Comparison of ENCODE assay signal across 8 cellular contexts in the genomic region with DNA sequence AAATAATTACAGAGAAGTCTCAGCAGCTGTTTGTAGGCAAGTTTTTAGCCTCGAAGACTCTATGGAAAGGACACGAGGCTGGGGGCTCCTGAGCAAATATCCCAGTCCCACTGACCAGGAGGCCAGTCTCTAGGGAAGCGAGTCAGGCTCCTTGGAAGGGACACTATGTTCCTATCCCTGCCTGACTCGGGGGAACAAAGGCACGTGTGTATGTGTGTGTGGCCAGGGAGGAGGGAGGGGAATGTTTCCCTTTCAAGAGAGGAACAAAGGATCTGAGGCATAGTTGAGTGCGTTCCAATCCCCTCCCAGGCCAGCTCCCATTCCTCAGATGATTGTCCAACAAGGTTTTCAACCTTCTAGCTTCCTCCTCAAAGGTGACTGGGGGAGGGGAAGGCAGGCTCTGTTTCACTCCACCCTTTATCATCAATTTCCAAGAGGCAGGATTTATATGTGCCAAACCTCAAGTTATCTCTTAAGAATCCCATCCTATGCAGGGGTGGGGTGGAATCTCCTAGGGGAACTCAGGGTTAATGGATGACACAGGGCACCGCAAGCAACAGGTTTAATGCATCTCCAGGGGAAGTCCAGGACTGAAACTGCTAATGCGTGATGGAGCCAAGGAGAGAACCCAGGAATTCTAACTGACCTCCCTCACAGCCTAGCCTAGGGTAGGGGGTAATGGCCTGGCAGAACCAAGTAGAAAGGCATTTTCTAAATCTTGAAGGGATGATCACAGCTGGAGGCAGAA. TPM values are rescaled to one million over a fixed set of nuclear protein-coding genes. Genes with fewer than 3 reads are reported as not detected.
DNase-seq lines count a peak whose midpoint lies in the region; ATAC-seq, FAIRE-seq and TF ChIP-seq lines count a peak whose summit lies in the region.

No MANE protein-coding gene starts in this region.

- CTCF ChIA-PET in endothelial cell of umbilical vein (lab: Charles Lee) = interaction anchor here (0.6 to 5.4 kb wide), 12 partner anchors 8 to 152 kb away, joined by 3 to 48 read pairs (median 6); partner anchors contain the start of gene BCL2L1

- dilution Hi-C loops in endothelial cell of umbilical vein (cut with MboI; ENCODE audit: extremely low pct_ligation_motif_present, low sequenced_read_pairs) = no loop called here

- no peaks in the 10 kb centered on the region for H3K9me1 ChIP-seq in endothelial cell of umbilical vein (replicated peaks; ENCODE audit: control insufficient read depth, extremely low read depth, insufficient read depth, low read length)

- H2AK5ac ChIP-seq in mesenchymal stem cell (ENCODE audit: low read length, severe bottlenecking) = peak overlapping the region; percentile 21

- H3K9me3 ChIP-seq in endothelial cell of umbilical vein (replicated peaks; ENCODE audit: control insufficient read depth, insufficient read depth, low read length) (no peaks in the 10 kb centered on the region), mesenchymal stem cell (ENCODE audit: control insufficient read depth, low read length) (no peaks in the 10 kb centered on the region), thyroid gland (no peaks in the 10 kb centered on the region)

- H2AFZ ChIP-seq in endothelial cell of umbilical vein (ENCODE audit: low read depth, low read length) (no peak overlapping the region), mesenchymal stem cell (ENCODE audit: low read depth, low read length) (no peak overlapping the region)

- TF ChIP-seq CTCF in endothelial cell of umbilical vein (IDR thresholded peaks at IDR 0.05; ENCODE audit: extremely low read depth in 1 of 2, insufficient read depth in 1 of 2, low read depth in 1 of 2, low read length in 2 of 2) (no peak), thyroid gland (IDR thresholded peaks at IDR 0.05) (no peak)

- H3K4me3 ChIP-seq in endothelial cell of umbilical vein (replicated peaks in 1 of 3; ENCODE audit: insufficient read depth in 1 of 3, low read depth in 1 of 3, low read length in 3 of 3) = peak overlapping the region in 1 of 3 experiments; percentile 26
- H3K4me3 ChIP-seq in mesenchymal stem cell (ENCODE audit: insufficient read depth in 1 of 2, low read depth in 1 of 2, low read length in 2 of 2) = peak overlapping the region in 1 of 2 experiments; percentile 69
- H3K4me3 ChIP-seq in thyroid gland (replicated peaks in 1 of 3) = peak overlapping the region in 1 of 3 donors; percentile 10

- POLR2A ChIA-PET in endothelial cell of umbilical vein (lab: Charles Lee) = interaction anchor here (1.3 to 3.4 kb wide), 5 partner anchors 8 to 38 kb away, joined by 4 to 22 read pairs (median 5); partner anchors contain the start of gene BCL2L1

- H3K18ac ChIP-seq in mesenchymal stem cell (ENCODE audit: low read depth in 1 of 2, low read length in 2 of 2) = peak overlapping the region; percentile 85 to 99

- peak overlapping the region in 1 of 2 experiments; percentile 96 for H3K23ac ChIP-seq in mesenchymal stem cell (ENCODE audit: low read length in 2 of 2)

- H4K20me1 ChIP-seq in endothelial cell of umbilical vein (replicated peaks; ENCODE audit: control insufficient read depth, extremely low read depth, insufficient read depth, low read length) = no peaks in the 10 kb centered on the region

- H2BK5ac ChIP-seq in mesenchymal stem cell (ENCODE audit: low read depth, low read length, poor library complexity, severe bottlenecking) = peak overlapping the region; percentile 85

- H2BK12ac ChIP-seq in mesenchymal stem cell (ENCODE audit: low read length in 2 of 2) = peak overlapping the region; percentile 64 to 85

- peak overlapping the region; percentile 94 for H4K8ac ChIP-seq in mesenchymal stem cell (ENCODE audit: low read length)

- H3K27ac ChIP-seq in endothelial cell of umbilical vein (ENCODE audit: insufficient read depth, low read depth, low read length) (peak overlapping the region; percentile 97), mesenchymal stem cell (ENCODE audit: low read length, poor library complexity, severe bottlenecking) (peak overlapping the region; percentile 98), thyroid gland (peak overlapping the region; percentile 98 to 100 (median 99))

- H3K4me1 ChIP-seq in endothelial cell of umbilical vein (ENCODE audit: control insufficient read depth, extremely low read depth, insufficient read depth, low read length) (peaks cover 55% of the 10 kb centered on the region), mesenchymal stem cell (ENCODE audit: control insufficient read depth, insufficient read depth, low read depth, low read length) (peaks cover 48% of the 10 kb centered on the region), thyroid gland (peaks cover 83 to 96% of the 10 kb centered on the region in 2 donors)

- peak overlapping the region; percentile 69 for H3K4me2 ChIP-seq in endothelial cell of umbilical vein (ENCODE audit: insufficient read depth, low read length)
- peak overlapping the region; percentile 3 for H3K4me2 ChIP-seq in mesenchymal stem cell (ENCODE audit: low read length, poor library complexity, severe bottlenecking)

- H3K79me1 ChIP-seq in mesenchymal stem cell (replicated peaks; ENCODE audit: low read length, poor library complexity, severe bottlenecking) = no peaks in the 10 kb centered on the region

- no peaks in the 10 kb centered on the region for H3K27me3 ChIP-seq in endothelial cell of umbilical vein (ENCODE audit: control insufficient read depth in 2 of 2, insufficient read depth in 2 of 2, low read length in 2 of 2)
- no peaks in the 10 kb centered on the region for H3K27me3 ChIP-seq in mesenchymal stem cell (ENCODE audit: control insufficient read depth in 1 of 2, insufficient read depth in 1 of 2, low read length in 2 of 2)
- no peaks in the 10 kb centered on the region for H3K27me3 ChIP-seq in thyroid gland

- BruUV-seq in endothelial cell of umbilical vein (replicated peaks; lab: Mats Ljungman, UMichigan) = TSS peak; percentile 51

- peak overlapping the region; percentile 94 to 100 for H3K4ac ChIP-seq in mesenchymal stem cell (ENCODE audit: low read depth in 1 of 2, low read length in 2 of 2)

- H2BK15ac ChIP-seq in mesenchymal stem cell (ENCODE audit: low read depth, poor library complexity, severe bottlenecking) = peak overlapping the region; percentile 87

- H3K36me3 ChIP-seq in endothelial cell of umbilical vein (ENCODE audit: control insufficient read depth in 2 of 2, extremely low read depth in 1 of 2, insufficient read depth in 2 of 2, low read length in 2 of 2) (peaks cover 10 to 16% of the 10 kb centered on the region in 2 experiments), mesenchymal stem cell (ENCODE audit: control insufficient read depth in 1 of 2, insufficient read depth in 2 of 2, low read depth in 1 of 2, low read length in 2 of 2) (peaks cover 41 to 83% of the 10 kb centered on the region in 2 experiments), thyroid gland (peaks cover 0 to 3% of the 10 kb centered on the region in 2 donors)

- TF ChIP-seq POLR2A in endothelial cell of umbilical vein (IDR thresholded peaks at IDR 0.05; ENCODE audit: low read depth, low read length) (no peak), thyroid gland (IDR thresholded peaks at IDR 0.05) (peak in 1 of 2 donors; percentile 62)

- peaks cover 81% of the 10 kb centered on the region for H3K79me2 ChIP-seq in endothelial cell of umbilical vein (ENCODE audit: control insufficient read depth, insufficient read depth, low read length)

- WGBS in mesenchymal stem cell = 6% methylated on average over 7 of the region's 8 CpGs
- WGBS in thyroid gland, 2 donors = 13 to 19% methylated on average over 8 of the region's 8 CpGs

- H3K14ac ChIP-seq in mesenchymal stem cell (ENCODE audit: low read length in 2 of 2) = peak overlapping the region in 1 of 2 experiments; percentile 0

- peak overlapping the region; percentile 89 for H3K9ac ChIP-seq in endothelial cell of umbilical vein (replicated peaks; ENCODE audit: extremely low read depth, insufficient read depth, low read length)
- peak overlapping the region; percentile 87 for H3K9ac ChIP-seq in mesenchymal stem cell (ENCODE audit: low read length)

- H2BK120ac ChIP-seq in mesenchymal stem cell (ENCODE audit: low read depth, low read length) = peak overlapping the region; percentile 98

- no peak for FAIRE-seq in endothelial cell of umbilical vein (lab: Jason Lieb, UNC)

- ATAC-seq in HG03159 (IDR thresholded peaks at IDR 0.05; ENCODE audit: unreplicated experiment) = no peak

- intact Hi-C loops in endothelial cell of umbilical vein (cut with micrococcal nuclease) = loop anchor here (1.0 to 2.0 kb wide), 8 partner anchors 8 to 139 kb away; partner anchors contain the start of genes BCL2L1 and ID1
- intact Hi-C loops in thyroid gland (cut with DNase I) = no loop called here

- peak; percentile 81 for DNase-seq in GM03348 (ENCODE audit: low spot score)
- DNase-seq in RPMI7951 (ENCODE audit: low read depth) = peak; percentile 96
- peak; percentile 91 for DNase-seq in endothelial cell of umbilical vein (ENCODE audit: low read depth, low spot score)
- DNase-seq in mesenchymal stem cell = peak; percentile 76
- peak; percentile 95 to 96 for DNase-seq in thyroid gland
- DNase-seq in MV-4-11 (lab: John Stamatoyannopoulos, UW) = no peak
- no peak for DNase-seq in SHP77 (lab: John Stamatoyannopoulos, UW)

- peak overlapping the region; percentile 96 for H4K91ac ChIP-seq in mesenchymal stem cell (ENCODE audit: low read length)

RNA-seq across cellular contexts. Expression of gene BCL2L1, which starts 9.9 kb away (rescaled TPM):
- 71.8 and 86.4 TPM in 2 replicates for total RNA-seq in RPMI7951 (2014; rRNA removed; shearing (Covaris generic))
- total RNA-seq in endothelial cell of umbilical vein (101 and 105 TPM in 2 replicates), thyroid gland (100 to 1,000 TPM; 110 to 154 (median 125) TPM)
- polyA plus RNA-seq in endothelial cell of umbilical vein = 78.0 and 81.3 TPM in 2 replicates
- polyA plus RNA-seq in endothelial cell of umbilical vein (2011; cell fraction: cytosol; rRNA removed) = 78.4 and 83.9 TPM in 2 replicates
- polyA plus RNA-seq in endothelial cell of umbilical vein (2011; cell fraction: nucleus; rRNA removed) = 42.9 and 43.5 TPM in 2 replicates
- 74.2 and 97.0 TPM in 2 replicates for polyA plus RNA-seq in endothelial cell of umbilical vein (2012)
- polyA minus RNA-seq in endothelial cell of umbilical vein = 72.0 and 73.5 TPM in 2 replicates
- polyA minus RNA-seq in endothelial cell of umbilical vein (2011; cell fraction: cytosol; rRNA and poly(A)+ RNA removed) = 22.6 TPM
- polyA minus RNA-seq in endothelial cell of umbilical vein (2011; cell fraction: nucleus; rRNA and poly(A)+ RNA removed) = 27.9 and 30.0 TPM in 2 replicates
- polyA plus RNA-seq in mesenchymal stem cell (2013, experiment 1 of 2) = 116 TPM
- 114 TPM for polyA plus RNA-seq in mesenchymal stem cell (2013, experiment 2 of 2)

RNA-seq across cellular contexts. Expression of gene TPX2, which starts 26.4 kb away (rescaled TPM):
- total RNA-seq in RPMI7951 (2014; rRNA removed; shearing (Covaris generic)) = 293 and 312 TPM in 2 replicates
- total RNA-seq in endothelial cell of umbilical vein = 112 and 114 TPM in 2 replicates
- polyA plus RNA-seq in endothelial cell of umbilical vein = 18.1 and 24.8 TPM in 2 replicates
- polyA plus RNA-seq in endothelial cell of umbilical vein (2011; cell fraction: cytosol; rRNA removed) = 39.5 and 43.6 TPM in 2 replicates
- 41.7 and 54.4 TPM in 2 replicates for polyA plus RNA-seq in endothelial cell of umbilical vein (2011; cell fraction: nucleus; rRNA removed)
- polyA plus RNA-seq in endothelial cell of umbilical vein (2012) = 50.0 and 107 TPM in 2 replicates
- polyA minus RNA-seq in endothelial cell of umbilical vein = 27.3 and 29.8 TPM in 2 replicates
- 70.3 TPM for polyA minus RNA-seq in endothelial cell of umbilical vein (2011; cell fraction: cytosol; rRNA and poly(A)+ RNA removed)
- polyA minus RNA-seq in endothelial cell of umbilical vein (2011; cell fraction: nucleus; rRNA and poly(A)+ RNA removed) = 22.2 and 35.1 TPM in 2 replicates
- 20.9 TPM for polyA plus RNA-seq in mesenchymal stem cell (2013, experiment 1 of 2)
- 21.1 TPM for polyA plus RNA-seq in mesenchymal stem cell (2013, experiment 2 of 2)
- 1 to 10 TPM in 2 of 4 donors, under 1 TPM in 2; 0.39 to 2.0 (median 0.82) TPM for total RNA-seq in thyroid gland

Comparison
In these comparisons a context has a peak if more than half of its experiments do, and no peak if none do; other contexts are left out.
1. DNase-seq: peak in GM03348 (single experiment), RPMI7951 (single experiment), endothelial cell of umbilical vein (single experiment), mesenchymal stem cell (single experiment) and thyroid gland (2 of 2); none in MV-4-11 (single experiment) and SHP77 (0 of 2).
2. RNA of gene TPX2, which starts 26.4 kb away (total RNA-seq): 293 to 312 TPM in RPMI7951 and 112 to 114 TPM in endothelial cell of umbilical vein; 0.39 to 2.0 TPM in thyroid gland; every median in the first group is over 10 times any median in the second.
3. Peak in every context shown above with its lines, with median percentiles within 50 percentile points of each other: H3K27ac ChIP-seq.